Comparison of ENCODE assay signal across 1 cellular context in the genomic region with DNA sequence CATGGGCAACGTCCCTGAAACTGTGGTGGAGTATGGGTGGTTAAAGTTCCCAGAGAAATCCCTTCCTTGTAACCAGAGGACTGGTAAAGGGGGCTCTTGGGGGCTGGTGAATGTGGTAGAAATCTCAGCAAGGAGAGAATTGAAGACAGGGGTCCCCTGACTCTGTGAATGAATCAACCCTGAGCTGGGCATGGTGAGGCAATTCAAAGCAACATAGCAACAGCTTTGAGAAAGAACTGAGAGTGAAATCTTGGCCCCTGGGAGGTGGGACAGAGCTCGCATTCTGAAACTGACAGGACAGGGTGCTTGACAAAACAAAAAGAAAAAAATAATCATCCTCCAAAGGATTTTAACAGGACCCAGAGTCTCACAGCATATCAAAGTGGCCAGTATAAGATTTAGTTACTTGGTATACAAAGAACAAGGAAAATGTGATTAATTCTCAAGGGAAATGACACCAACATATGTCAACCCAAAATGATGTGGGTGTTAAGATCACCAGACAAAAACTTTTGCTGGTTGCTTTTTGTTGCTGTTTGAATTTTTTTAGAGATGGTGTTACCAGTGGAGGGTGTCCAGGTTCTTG.
TF ChIP-seq lines count a peak whose summit lies in the region.

No MANE protein-coding gene starts in this region.

TF ChIP-seq in GM12878, 131 proteins besides CTCF, POLR2A, EP300 and RAD21:
- TF ChIP-seq MEF2B (IDR thresholded peaks at IDR 0.05; ENCODE audit: partially characterized antibody, poor library complexity, severe bottlenecking) (peak; percentile 41), MEF2A (IDR thresholded peaks at IDR 0.05; ENCODE audit: insufficient read depth, low read depth, low read length) (no peak)
